In the genomic region with DNA sequence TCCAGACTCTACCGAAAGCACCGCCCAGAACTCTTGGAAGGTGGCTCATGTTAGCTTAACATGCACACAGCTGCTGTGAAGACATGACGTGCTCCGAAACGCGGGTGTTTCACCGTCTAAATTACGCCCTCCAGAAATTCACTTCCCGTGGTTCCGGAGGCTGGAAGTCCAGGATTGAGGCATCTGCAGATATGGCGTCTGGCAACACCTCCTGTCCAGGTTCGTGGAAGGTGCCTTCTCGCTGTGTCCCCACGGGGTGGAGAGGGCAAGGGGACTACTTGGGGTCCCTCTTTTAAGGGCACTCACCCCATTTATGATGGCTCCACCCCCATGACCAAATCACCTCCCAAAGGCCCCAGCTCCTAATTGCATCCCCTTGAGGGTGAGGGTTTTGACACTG, we compare ENCODE assay signal across 35 cellular contexts.
"Had no signal": no experiment of that assay in that cellular context is flagged by ENCODE, and none has a peak within 500 bp of the region (broad histone marks: within the 10 kb centered on the region; RNA-seq: fewer than 3 reads in every experiment).

No MANE protein-coding gene starts in this region.

- H3K4me1 ChIP-seq: ascending aorta had no signal

- DNase-seq: activated B cell treated with CpG ODN at 0.5 μM for 24 hours; activated CD4-positive, alpha-beta memory T cell treated with anti-CD3 and anti-CD28 coated beads for 36 hours; activated CD4-positive, alpha-beta T cell treated with anti-CD3 and anti-CD28 coated beads for 4 hours; activated CD4-positive, alpha-beta T cell treated with anti-CD3 and anti-CD28 coated beads, Interleukin-2, amount 10 ng/mL, durations not matched to agents 24 days and 14 days; activated CD4-positive, alpha-beta T cell treated with anti-CD3 and anti-CD28 coated beads, Interleukin-2, amount 50 U/mL, for 1 hour; activated CD4-positive, alpha-beta T cell treated with anti-CD3 and anti-CD28 coated beads, Interleukin-2, amount 50 U/mL, for 4 hours; activated CD4-positive, CD25-positive, alpha-beta regulatory T cell treated with anti-CD3 and anti-CD28 coated beads, Interleukin-2, amount 50 U/mL, for 72 hours; activated CD8-positive, alpha-beta memory T cell treated with anti-CD3 and anti-CD28 coated beads, Interleukin-2, amount 50 U/mL, for 4 hours; activated effector memory CD4-positive, alpha-beta T cell treated with Interleukin-2 at 50 U/mL for 16 hours; activated gamma-delta T cell; activated naive CD4-positive, alpha-beta T cell treated with anti-CD3 and anti-CD28 coated beads, Interleukin-2, amount 10 ng/mL, durations not matched to agents 7 days and 5 days; activated naive CD4-positive, alpha-beta T cell treated with Interleukin-2 at 50 U/mL for 16 hours; activated naive CD8-positive, alpha-beta T cell treated with anti-CD3 and anti-CD28 coated beads, Interleukin-2, amount 10 ng/mL, durations not matched to agents 7 days and 5 days; activated naive CD8-positive, alpha-beta T cell treated with anti-CD3 and anti-CD28 coated beads, Interleukin-2, amount 50 U/mL, for 24 hours; activated T-cell treated with anti-CD3 and anti-CD28 coated beads for 4 hours; activated T-cell treated with anti-CD3 and anti-CD28 coated beads, Interleukin-2, amount 50 U/mL, for 24 hours; activated T-cell treated with anti-CD3 and anti-CD28 coated beads, Interleukin-2, amount 50 U/mL, for 48 hours; amygdala; anterior cingulate cortex; caudate nucleus; T-helper 1 cell; T-helper 2 cell; T-helper 9 cell had no signal

- H3K36me3 ChIP-seq: ascending aorta, cardiac muscle cell had no signal

- H3K9me3 ChIP-seq: ascending aorta had no signal

- H3K27ac ChIP-seq: ascending aorta, VCaP had no signal

- H3K36me3 Mint-ChIP-seq: activated CD4-positive, alpha-beta memory T cell treated with anti-CD3 and anti-CD28 coated beads for 36 hours; activated naive CD4-positive, alpha-beta T cell treated with anti-CD3 and anti-CD28 coated beads, Interleukin-2, amount 50 U/mL, for 24 hours; activated naive CD8-positive, alpha-beta T cell; activated naive CD8-positive, alpha-beta T cell treated with anti-CD3 and anti-CD28 coated beads, Interleukin-2, amount 10 ng/mL, durations not matched to agents 7 days and 5 days; brain had no signal

- H3K27ac Mint-ChIP-seq: activated B cell treated with CpG ODN at 0.5 μM for 24 hours; activated CD4-positive, alpha-beta memory T cell treated with anti-CD3 and anti-CD28 coated beads for 36 hours; activated CD4-positive, alpha-beta T cell treated with anti-CD3 and anti-CD28 coated beads, Interleukin-2, amount 10 ng/mL, durations not matched to agents 24 days and 14 days; activated naive CD4-positive, alpha-beta T cell treated with anti-CD3 and anti-CD28 coated beads, Interleukin-2, amount 10 ng/mL, durations not matched to agents 7 days and 5 days; activated naive CD4-positive, alpha-beta T cell treated with anti-CD3 and anti-CD28 coated beads, Interleukin-2, amount 50 U/mL, for 24 hours; activated naive CD8-positive, alpha-beta T cell; activated naive CD8-positive, alpha-beta T cell treated with anti-CD3 and anti-CD28 coated beads, Interleukin-2, amount 10 ng/mL, durations not matched to agents 7 days and 5 days; activated naive CD8-positive, alpha-beta T cell treated with anti-CD3 and anti-CD28 coated beads, Interleukin-2, amount 50 U/mL, for 24 hours; activated T-cell treated with anti-CD3 and anti-CD28 coated beads, Interleukin-2, amount 50 U/mL, for 24 hours; activated T-helper 2 cell treated with anti-CD3 and anti-CD28 coated beads, Interferon-gamma antibody, Interleukin-2, Interleukin-4, amounts not matched to agents 10 μg/mL and 5 μg/mL and 100 μg/mL, durations not matched to agents 14 hours and 24 hours and 36 hours; brain; T-helper 1 cell treated with Interleukin-12 subunit alpha and Interleukin-12 subunit beta and Interleukin-4 antibody, amounts not matched to agents 30 μg/mL and 1 μg/mL, for 36 hours; T-helper 2 cell treated with Interferon-gamma antibody and Interleukin-4, amounts not matched to agents 5 μg/mL and 100 μg/mL, for 36 hours had no signal

- H3K4me1 Mint-ChIP-seq: activated B cell treated with CpG ODN at 0.5 μM for 24 hours; activated CD4-positive, alpha-beta T cell treated with anti-CD3 and anti-CD28 coated beads, Interleukin-2, amount 10 ng/mL, durations not matched to agents 24 days and 14 days; activated naive CD4-positive, alpha-beta T cell treated with anti-CD3 and anti-CD28 coated beads, Interleukin-2, amount 10 ng/mL, durations not matched to agents 7 days and 5 days; activated naive CD4-positive, alpha-beta T cell treated with anti-CD3 and anti-CD28 coated beads, Interleukin-2, amount 50 U/mL, for 24 hours; activated naive CD8-positive, alpha-beta T cell treated with anti-CD3 and anti-CD28 coated beads, Interleukin-2, amount 10 ng/mL, durations not matched to agents 7 days and 5 days; activated naive CD8-positive, alpha-beta T cell treated with anti-CD3 and anti-CD28 coated beads, Interleukin-2, amount 50 U/mL, for 24 hours had no signal

- H3K4me3 Mint-ChIP-seq: activated B cell treated with CpG ODN at 0.5 μM for 24 hours; activated CD4-positive, alpha-beta memory T cell treated with anti-CD3 and anti-CD28 coated beads for 36 hours; activated CD4-positive, alpha-beta T cell treated with anti-CD3 and anti-CD28 coated beads, Interleukin-2, amount 10 ng/mL, durations not matched to agents 24 days and 14 days; activated naive CD4-positive, alpha-beta T cell treated with anti-CD3 and anti-CD28 coated beads, Interleukin-2, amount 10 ng/mL, durations not matched to agents 7 days and 5 days; activated naive CD4-positive, alpha-beta T cell treated with anti-CD3 and anti-CD28 coated beads, Interleukin-2, amount 50 U/mL, for 24 hours; activated naive CD8-positive, alpha-beta T cell; activated naive CD8-positive, alpha-beta T cell treated with anti-CD3 and anti-CD28 coated beads, Interleukin-2, amount 10 ng/mL, durations not matched to agents 7 days and 5 days; activated naive CD8-positive, alpha-beta T cell treated with anti-CD3 and anti-CD28 coated beads, Interleukin-2, amount 50 U/mL, for 24 hours; activated T-cell treated with anti-CD3 and anti-CD28 coated beads, Interleukin-2, amount 50 U/mL, for 24 hours; brain; T-helper 1 cell treated with Interleukin-12 subunit alpha and Interleukin-12 subunit beta and Interleukin-4 antibody, amounts not matched to agents 30 μg/mL and 1 μg/mL, for 36 hours; T-helper 2 cell treated with Interferon-gamma antibody and Interleukin-4, amounts not matched to agents 5 μg/mL and 100 μg/mL, for 36 hours had no signal

- FAIRE-seq: bronchial epithelial cell, colon, TTC549 had no signal

- H3K27me3 ChIP-seq: ascending aorta, cardiac muscle cell had no signal

- H3K9me3 Mint-ChIP-seq: activated CD4-positive, alpha-beta T cell treated with anti-CD3 and anti-CD28 coated beads, Interleukin-2, amount 10 ng/mL, durations not matched to agents 24 days and 14 days; activated naive CD8-positive, alpha-beta T cell treated with anti-CD3 and anti-CD28 coated beads, Interleukin-2, amount 50 U/mL, for 24 hours had no signal

- H3K4me3 ChIP-seq: ascending aorta, cardiac muscle cell had no signal
